34 cellular contexts compared by ENCODE assay signal in genomic region chr12:81075539-81075938, GRCh38. TPM values are rescaled to one million over a fixed set of nuclear protein-coding genes. Genes with fewer than 3 reads are reported as not detected.
"Had no signal": no experiment of that assay in that cellular context is flagged by ENCODE, and none has a peak within 500 bp of the region (broad histone marks: within the 10 kb centered on the region; RNA-seq: fewer than 3 reads in every experiment).

No MANE protein-coding gene starts in this region.

- ATAC-seq: activated CD4-positive, CD25-positive, alpha-beta regulatory T cell treated with anti-CD3 and anti-CD28 coated beads, Interleukin-2, amount 50 U/mL, for 24 hours; activated CD8-positive, alpha-beta memory T cell treated with anti-CD3 and anti-CD28 coated beads, Interleukin-2, amount 10 ng/mL, durations not matched to agents 7 days and 5 days; activated CD8-positive, alpha-beta T cell treated with anti-CD3 and anti-CD28 coated beads, Interleukin-2, amount 10 ng/mL, durations not matched to agents 7 days and 5 days; activated naive CD8-positive, alpha-beta T cell treated with anti-CD3 and anti-CD28 coated beads, Interleukin-2, amount 50 U/mL, for 24 hours; body of pancreas; effector memory CD8-positive, alpha-beta T cell; foreskin keratinocyte; gastrocnemius medialis; heart left ventricle; T-helper 17 cell had no signal

- DNase-seq: activated B cell treated with CpG ODN at 0.5 μM for 24 hours; activated CD4-positive, alpha-beta memory T cell treated with anti-CD3 and anti-CD28 coated beads for 36 hours; activated CD4-positive, alpha-beta T cell treated with anti-CD3 and anti-CD28 coated beads for 48 hours; activated CD8-positive, alpha-beta memory T cell treated with anti-CD3 and anti-CD28 coated beads, Interleukin-2, amount 10 ng/mL, durations not matched to agents 7 days and 5 days; activated CD8-positive, alpha-beta memory T cell treated with anti-CD3 and anti-CD28 coated beads, Interleukin-2, amount 50 U/mL, for 4 hours; activated CD8-positive, alpha-beta T cell treated with anti-CD3 and anti-CD28 coated beads, Interleukin-2, amount 10 ng/mL, durations not matched to agents 7 days and 5 days; activated effector memory CD4-positive, alpha-beta T cell treated with anti-CD3 and anti-CD28 coated beads, Interleukin-2, amount 50 U/mL, for 16 hours; activated naive CD4-positive, alpha-beta T cell treated with anti-CD3 and anti-CD28 coated beads for 36 hours; activated naive CD8-positive, alpha-beta T cell treated with anti-CD3 and anti-CD28 coated beads for 36 hours; activated naive CD8-positive, alpha-beta T cell treated with anti-CD3 and anti-CD28 coated beads, Interleukin-2, amount 50 U/mL, for 24 hours; activated T-cell treated with anti-CD3 and anti-CD28 coated beads, Interleukin-2, amount 50 U/mL, for 1 hour; activated T-cell treated with anti-CD3 and anti-CD28 coated beads, Interleukin-2, amount 50 U/mL, for 48 hours; adrenal gland; amygdala; aorta; body of pancreas; caudate nucleus; cortex of kidney; dermis blood vessel endothelial cell; effector CD4-positive, alpha-beta T cell; effector memory CD8-positive, alpha-beta T cell; erythroblast; foreskin keratinocyte; gastrocnemius medialis; glutamatergic neuron; heart left ventricle; T-helper 17 cell; T1000; WERI-Rb-1 had no signal

- H3K27ac ChIP-seq: adrenal gland, body of pancreas, esophagus muscularis mucosa, foreskin keratinocyte, gastrocnemius medialis, WERI-Rb-1 had no signal

- H3K9me3 ChIP-seq: adrenal gland, body of pancreas, esophagus muscularis mucosa, gastrocnemius medialis, heart left ventricle had no signal

- H3K4me1 ChIP-seq: foreskin keratinocyte had no signal

- H3K36me3 ChIP-seq: adrenal gland, esophagus muscularis mucosa, gastrocnemius medialis, heart left ventricle, WERI-Rb-1 had no signal

- H3K4me3 ChIP-seq: adrenal gland, body of pancreas, esophagus muscularis mucosa, gastrocnemius medialis, heart left ventricle had no signal

- H3K27me3 ChIP-seq: adrenal gland, body of pancreas, gastrocnemius medialis, heart left ventricle had no signal

RNA-seq across cellular contexts. Expression of gene ACSS3, which starts 2.3 kb away (rescaled TPM):
- total RNA-seq: activated B cell treated with CpG ODN at 0.5 μM for 24 hours; activated CD4-positive, alpha-beta memory T cell treated with anti-CD3 and anti-CD28 coated beads for 36 hours; activated CD8-positive, alpha-beta memory T cell treated with anti-CD3 and anti-CD28 coated beads for 36 hours; activated CD8-positive, alpha-beta memory T cell treated with anti-CD3 and anti-CD28 coated beads, Interleukin-2, amount 10 ng/mL, durations not matched to agents 7 days and 5 days; activated CD8-positive, alpha-beta T cell treated with anti-CD3 and anti-CD28 coated beads, Interleukin-2, amount 10 ng/mL, durations not matched to agents 7 days and 5 days; activated naive CD4-positive, alpha-beta T cell treated with anti-CD3 and anti-CD28 coated beads for 36 hours; activated naive CD8-positive, alpha-beta T cell treated with anti-CD3 and anti-CD28 coated beads for 36 hours; activated T-helper 1 cell treated with anti-CD3 and anti-CD28 coated beads, Interleukin-12 subunit alpha, Interleukin-12 subunit beta, Interleukin-2, Interleukin-4 antibody, amounts not matched to agents 30 ng/mL and 10 ng/mL and 1 ng/mL, durations not matched to agents 14 hours and 24 hours and 36 hours; activated T-helper 2 cell treated with anti-CD3 and anti-CD28 coated beads, Interferon-gamma antibody, Interleukin-2, Interleukin-4, amounts not matched to agents 10 μg/mL and 5 μg/mL and 100 μg/mL, durations not matched to agents 14 hours and 24 hours and 36 hours; T-helper 17 cell had no signal
